In the genomic region with DNA sequence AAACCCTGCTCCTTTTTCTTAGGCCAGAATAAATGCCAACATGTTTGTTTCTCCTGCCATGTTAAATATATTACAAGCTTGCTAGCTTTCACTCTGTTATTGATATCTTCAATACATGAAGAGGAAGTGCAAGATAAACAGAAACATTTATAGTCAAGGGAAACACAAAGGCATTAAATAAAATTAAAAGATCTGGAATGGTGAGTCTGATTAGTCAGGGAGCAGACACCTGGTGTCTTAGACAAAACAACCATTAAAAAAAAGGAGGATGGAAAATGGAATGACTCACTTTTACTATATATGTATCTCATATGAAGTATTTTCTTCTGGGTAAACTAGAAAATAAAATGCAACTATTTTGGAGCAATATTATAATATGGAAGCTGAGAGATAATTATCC, we compare ENCODE assay signal across 17 cellular contexts.
DNase-seq lines count a peak whose midpoint lies in the region; ATAC-seq, FAIRE-seq and TF ChIP-seq lines count a peak whose summit lies in the region.
"Had no signal": no experiment of that assay in that cellular context is flagged by ENCODE, and none has a peak within 500 bp of the region (broad histone marks: within the 10 kb centered on the region; RNA-seq: fewer than 3 reads in every experiment).

No MANE protein-coding gene starts in this region.

- H3K36me3 Mint-ChIP-seq in nephron progenitor cell (ENCODE audit: low read depth), result no peaks in the 10 kb centered on the region

- H2AFZ ChIP-seq in GM23248 (no peak overlapping the region), PC-3 (ENCODE audit: low read length) (no peak overlapping the region)

- no TSS peak for BruUV-seq in PC-3 (replicated peaks; lab: Mats Ljungman, UMichigan)

- H3K4me2 ChIP-seq in GM23248 (ENCODE audit: unreplicated experiment) (no peak overlapping the region), PC-3 (ENCODE audit: low read length) (no peak overlapping the region)

- no peaks in the 10 kb centered on the region for H3K27me3 ChIP-seq in GM23248 (replicated peaks; ENCODE audit: insufficient read depth)
- H3K27me3 ChIP-seq in PC-3 (ENCODE audit: low read length), result no peaks in the 10 kb centered on the region

- H3K79me2 ChIP-seq in GM23248 (ENCODE audit: insufficient read depth) (peaks cover 13% of the 10 kb centered on the region), PC-3 (ENCODE audit: low read length) (peaks cover 14% of the 10 kb centered on the region)

- H3K27ac Mint-ChIP-seq in nephron progenitor cell, result peak overlapping the region; percentile 17

- POLR2A ChIA-PET in PC-3 (lab: Charles Lee; ENCODE audit: unreplicated experiment), result no interaction called here

- H3K36me3 ChIP-seq in GM23248 (ENCODE audit: low read depth), result no peaks in the 10 kb centered on the region
- no peaks in the 10 kb centered on the region for H3K36me3 ChIP-seq in PC-3 (ENCODE audit: low read depth, low read length)

- H3K9me3 ChIP-seq in GM23248 (ENCODE audit: low read depth), result no peaks in the 10 kb centered on the region
- H3K9me3 ChIP-seq in PC-3 (ENCODE audit: low read length), result no peaks in the 10 kb centered on the region

- H3K4me3 ChIP-seq in GM23248, result no peak overlapping the region
- no peak overlapping the region for H3K4me3 ChIP-seq in PC-3 (ENCODE audit: low read length)

- no peak overlapping the region for H3K4me3 Mint-ChIP-seq in nephron progenitor cell
- H3K4me3 Mint-ChIP-seq: H9 had no signal

- H3K4me1 ChIP-seq in GM23248 (ENCODE audit: insufficient read depth), result peaks cover 11% of the 10 kb centered on the region
- peaks cover 10% of the 10 kb centered on the region; the same call in 1 of the 2 replicates for H3K4me1 ChIP-seq in PC-3 (ENCODE audit: insufficient read depth, low read length)

- H3K27ac ChIP-seq in GM23248 (no peak overlapping the region; the same call in 1 of the 2 replicates), PC-3 (ENCODE audit: low read length) (no peak overlapping the region)
- H3K27ac ChIP-seq: C4-2B had no signal

- CTCF ChIA-PET in PC-3 (lab: Charles Lee), result no interaction called here

- intact Hi-C loops in PC-3 (cut with micrococcal nuclease), result no loop called here

- no peak overlapping the region for H3K9ac ChIP-seq in GM23248
- no peak overlapping the region for H3K9ac ChIP-seq in PC-3 (ENCODE audit: low read length)

- peaks cover 3% of the 10 kb centered on the region for H3K27me3 Mint-ChIP-seq in nephron progenitor cell (ENCODE audit: low read depth, poor library complexity)

- in situ Hi-C loops in GM23248 (cut with MboI), result no loop called here

- ATAC-seq in PC-3 (peak; percentile 70), HG03025 (IDR thresholded peaks at IDR 0.05; ENCODE audit: low FRiP score, unreplicated experiment) (no peak)

- H4K20me1 ChIP-seq in GM23248 (ENCODE audit: insufficient read depth) (no peaks in the 10 kb centered on the region), PC-3 (ENCODE audit: low read length) (no peaks in the 10 kb centered on the region)

- DNase-seq in GM23248 (peak; percentile 18), PC-3 (no peak), nephron progenitor cell (no peak), HuH-7.5 (ENCODE audit: low spot score) (no peak), HK-2 (ENCODE audit: unreplicated experiment) (no peak)
- DNase-seq: EL, H9, MV-4-11, NCI-H187 treated with DMSO at 0.1 percent for 48 hours, NCI-H446, NCI-H69, OCI-M1, RPMI8226 had no signal

- no peaks in the 10 kb centered on the region for H3K9me3 Mint-ChIP-seq in nephron progenitor cell
- H3K9me3 Mint-ChIP-seq: H9 had no signal

- H3K4me1 Mint-ChIP-seq in nephron progenitor cell, result no peaks in the 10 kb centered on the region

- TF ChIP-seq CTCF in PC-3 (conservative IDR thresholded peaks at IDR 0.05; ENCODE audit: low read depth, low read length), result no peak
- TF ChIP-seq CTCF in nephron progenitor cell (IDR thresholded peaks at IDR 0.05), result no peak

- H3K9me2 ChIP-seq in GM23248 (ENCODE audit: insufficient read depth), result no peaks in the 10 kb centered on the region
- H3K9me2 ChIP-seq in PC-3 (replicated peaks; ENCODE audit: low read length), result no peaks in the 10 kb centered on the region

- FAIRE-seq in endometrium (lab: Jason Lieb, UNC), result peak; percentile 12
- FAIRE-seq: HTR-8/SVneo had no signal

- H3F3A ChIP-seq in GM23248 (ENCODE audit: insufficient read depth), result no peaks in the 10 kb centered on the region
- no peaks in the 10 kb centered on the region for H3F3A ChIP-seq in PC-3 (ENCODE audit: low read length, unreplicated experiment)
